Comparison of ENCODE assay signal across 9 cellular contexts in the genomic region with DNA sequence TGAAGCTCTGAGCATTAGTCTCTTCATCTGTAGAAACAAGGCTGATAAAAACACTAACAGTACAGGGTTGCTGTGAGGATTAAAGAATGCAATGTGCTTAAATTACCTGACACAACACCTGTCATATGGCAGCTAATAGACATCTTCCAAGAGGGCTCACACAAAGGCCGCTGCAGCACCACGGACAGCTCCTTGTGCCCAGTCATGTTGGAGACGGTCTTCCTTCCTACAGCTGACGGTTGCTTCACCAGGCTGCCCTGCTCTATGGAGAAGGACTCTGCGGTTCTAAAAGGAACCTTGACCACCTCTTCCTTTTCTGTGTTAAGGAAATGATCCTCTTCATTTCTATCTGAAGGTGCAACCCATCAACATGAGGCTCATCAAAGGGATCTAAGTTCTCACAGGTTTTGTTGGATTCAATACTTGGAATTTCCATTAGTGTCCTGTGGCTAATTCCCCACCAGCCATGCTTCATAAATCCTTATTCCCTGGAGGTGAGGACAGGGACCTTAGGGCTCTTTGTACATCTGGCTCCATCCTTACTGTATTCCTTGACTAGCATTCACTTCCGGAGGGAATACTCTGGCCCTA.
DNase-seq lines count a peak whose midpoint lies in the region; ATAC-seq and TF ChIP-seq lines count a peak whose summit lies in the region.
"Had no signal": no experiment of that assay in that cellular context is flagged by ENCODE, and none has a peak within 500 bp of the region (broad histone marks: within the 10 kb centered on the region; RNA-seq: fewer than 3 reads in every experiment).

No MANE protein-coding gene starts in this region.

- no peaks in the 10 kb centered on the region for H3K36me3 ChIP-seq in iPS DF 6.9 (ENCODE audit: control insufficient read depth, insufficient read depth, low read length)

- DNase-seq in AG10803 (ENCODE audit: low read depth): peak; percentile 5
- peak; percentile 43 for DNase-seq in M059J (ENCODE audit: low read depth)
- DNase-seq in activated T-cell treated with anti-CD3 and anti-CD28 coated beads for 48 hours (ENCODE audit: low read depth): peak; percentile 20
- DNase-seq in iPS DF 6.9 (ENCODE audit: low read depth, low spot score): peak; percentile 37
- DNase-seq in stromal cell of bone marrow (ENCODE audit: low read depth): peak; percentile 0
- no peak for DNase-seq in NK-92 (lab: John Stamatoyannopoulos, UW; ENCODE audit: unreplicated experiment)

- no peaks in the 10 kb centered on the region for H3K4me1 ChIP-seq in iPS DF 6.9 (ENCODE audit: control insufficient read depth, insufficient read depth, low read length)

- no peaks in the 10 kb centered on the region for H3K9me3 ChIP-seq in iPS DF 6.9 (ENCODE audit: control insufficient read depth, insufficient read depth, low read length)

- no peak overlapping the region for H3K27ac ChIP-seq in iPS DF 6.9 (ENCODE audit: low read length)
- H3K27ac ChIP-seq: VCaP had no signal

- no peak for TF ChIP-seq CTCF in AG10803 (conservative IDR thresholded peaks at IDR 0.05; ENCODE audit: low read length)

- no CpG with 5 or more reads among the region's 6 CpGs for WGBS in iPS DF 6.9 (ENCODE audit: insufficient coverage, insufficient read length)

- H3K4me3 ChIP-seq in AG10803 (ENCODE audit: low read length) (no peak overlapping the region), iPS DF 6.9 (ENCODE audit: low read length) (no peak overlapping the region)

- no peaks in the 10 kb centered on the region for H3K27me3 ChIP-seq in iPS DF 6.9 (ENCODE audit: control insufficient read depth, insufficient read depth, low read length)

- no peak for ATAC-seq in HG02938 (IDR thresholded peaks at IDR 0.05; ENCODE audit: unreplicated experiment)
- ATAC-seq in HG02885 (IDR thresholded peaks at IDR 0.05; ENCODE audit: poor library complexity, unreplicated experiment): no peak
